In genomic region chr12:95700316-95700785, GRCh38 we compare ENCODE assay signal across 9 cellular contexts.
A peak's percentile ranks its signal among the peaks of the same experiment; 100 is the strongest.
DNase-seq lines count a peak whose midpoint lies in the region; ATAC-seq and TF ChIP-seq lines count a peak whose summit lies in the region.
"Had no signal": no experiment of that assay in that cellular context is flagged by ENCODE, and none has a peak within 500 bp of the region (broad histone marks: within the 10 kb centered on the region; RNA-seq: fewer than 3 reads in every experiment).

No MANE protein-coding gene starts in this region.

- H3K27ac ChIP-seq in Peyer's patch: no peak overlapping the region
- H3K27ac ChIP-seq: BLaER1 had no signal

- no peaks in the 10 kb centered on the region for H3K9me3 Mint-ChIP-seq in activated CD4-positive, alpha-beta memory T cell treated with anti-CD3 and anti-CD28 coated beads for 36 hours
- no peaks in the 10 kb centered on the region for H3K9me3 Mint-ChIP-seq in activated CD4-positive, alpha-beta memory T cell treated with anti-CD3 and anti-CD28 coated beads, Interleukin-2, amount 10 ng/mL, durations not matched to agents 7 days and 5 days

- no peaks in the 10 kb centered on the region for H3K36me3 Mint-ChIP-seq in activated CD4-positive, alpha-beta memory T cell treated with anti-CD3 and anti-CD28 coated beads for 36 hours
- no peaks in the 10 kb centered on the region for H3K36me3 Mint-ChIP-seq in activated CD4-positive, alpha-beta memory T cell treated with anti-CD3 and anti-CD28 coated beads, Interleukin-2, amount 10 ng/mL, durations not matched to agents 7 days and 5 days (ENCODE audit: low read depth)

- no peak overlapping the region for H3K4me3 ChIP-seq in Peyer's patch
- H3K4me3 ChIP-seq: BLaER1 had no signal

- H3K4me3 Mint-ChIP-seq in activated CD4-positive, alpha-beta memory T cell treated with anti-CD3 and anti-CD28 coated beads for 36 hours: no peak overlapping the region
- H3K4me3 Mint-ChIP-seq in activated CD4-positive, alpha-beta memory T cell treated with anti-CD3 and anti-CD28 coated beads, Interleukin-2, amount 10 ng/mL, durations not matched to agents 7 days and 5 days: no peak overlapping the region

- peak; percentile 13 for DNase-seq in activated CD4-positive, alpha-beta memory T cell treated with anti-CD3 and anti-CD28 coated beads for 36 hours
- DNase-seq in activated CD4-positive, alpha-beta memory T cell treated with anti-CD3 and anti-CD28 coated beads, Interleukin-2, amount 10 ng/mL, durations not matched to agents 7 days and 5 days: no peak
- peak; percentile 4 for DNase-seq in SKM-1 (lab: John Stamatoyannopoulos, UW; ENCODE audit: unreplicated experiment)
- DNase-seq in stimulated activated CD8-positive, alpha-beta memory T cell treated with anti-CD3 and anti-CD28 coated beads, Interleukin-4, amount 100 ng/mL, for 48 hours: peak; percentile 24
- DNase-seq in NCI-H1436 treated with DMSO at 0.1 percent for 48 hours (lab: John Stamatoyannopoulos, UW): no peak
- no peak for DNase-seq in NCI-H128 (lab: John Stamatoyannopoulos, UW; ENCODE audit: unreplicated experiment)
- DNase-seq in Peyer's patch: no peak

- TF ChIP-seq CTCF in Peyer's patch (IDR thresholded peaks at IDR 0.05): no peak

- H3K4me1 Mint-ChIP-seq in activated CD4-positive, alpha-beta memory T cell treated with anti-CD3 and anti-CD28 coated beads for 36 hours (ENCODE audit: low read depth): peaks cover 2% of the 10 kb centered on the region
- peaks cover 3% of the 10 kb centered on the region for H3K4me1 Mint-ChIP-seq in activated CD4-positive, alpha-beta memory T cell treated with anti-CD3 and anti-CD28 coated beads, Interleukin-2, amount 10 ng/mL, durations not matched to agents 7 days and 5 days

- H3K27me3 ChIP-seq in Peyer's patch: no peaks in the 10 kb centered on the region
- H3K27me3 ChIP-seq: BLaER1 had no signal

- peak; percentile 96 for ATAC-seq in HG02943 (IDR thresholded peaks at IDR 0.05; ENCODE audit: low read depth, unreplicated experiment)

- H3K4me1 ChIP-seq in Peyer's patch: no peaks in the 10 kb centered on the region
- H3K4me1 ChIP-seq: BLaER1 had no signal

- POLR2A ChIA-PET in activated CD4-positive, alpha-beta memory T cell treated with anti-CD3 and anti-CD28 coated beads for 36 hours (lab: Charles Lee): no interaction called here
- POLR2A ChIA-PET in activated CD4-positive, alpha-beta memory T cell treated with anti-CD3 and anti-CD28 coated beads, Interleukin-2, amount 10 ng/mL, durations not matched to agents 7 days and 5 days (lab: Charles Lee): no interaction called here

- H3K9me3 ChIP-seq in Peyer's patch: no peaks in the 10 kb centered on the region
- H3K9me3 ChIP-seq: BLaER1 had no signal

- intact Hi-C loops in activated CD4-positive, alpha-beta memory T cell treated with anti-CD3 and anti-CD28 coated beads for 36 hours (cut with micrococcal nuclease): no loop called here

- peaks cover 7% of the 10 kb centered on the region for H3K27me3 Mint-ChIP-seq in activated CD4-positive, alpha-beta memory T cell treated with anti-CD3 and anti-CD28 coated beads for 36 hours
- H3K27me3 Mint-ChIP-seq in activated CD4-positive, alpha-beta memory T cell treated with anti-CD3 and anti-CD28 coated beads, Interleukin-2, amount 10 ng/mL, durations not matched to agents 7 days and 5 days: peaks cover 17% of the 10 kb centered on the region

- CTCF ChIA-PET in activated CD4-positive, alpha-beta memory T cell treated with anti-CD3 and anti-CD28 coated beads for 36 hours (lab: Charles Lee): no interaction called here
- CTCF ChIA-PET in activated CD4-positive, alpha-beta memory T cell treated with anti-CD3 and anti-CD28 coated beads, Interleukin-2, amount 10 ng/mL, durations not matched to agents 7 days and 5 days (lab: Charles Lee): no interaction called here

- H3K27ac Mint-ChIP-seq in activated CD4-positive, alpha-beta memory T cell treated with anti-CD3 and anti-CD28 coated beads for 36 hours: no peak overlapping the region
- H3K27ac Mint-ChIP-seq in activated CD4-positive, alpha-beta memory T cell treated with anti-CD3 and anti-CD28 coated beads, Interleukin-2, amount 10 ng/mL, durations not matched to agents 7 days and 5 days: no peak overlapping the region

- H3K36me3 ChIP-seq in Peyer's patch: no peaks in the 10 kb centered on the region
- H3K36me3 ChIP-seq: BLaER1 had no signal

- no peak for TF ChIP-seq POLR2A in Peyer's patch (IDR thresholded peaks at IDR 0.05)

Comparison
In these comparisons a context has a peak if more than half of its experiments do, and no peak if none do; other contexts are left out.
1. DNase-seq: peak in activated CD4-positive, alpha-beta memory T cell treated with anti-CD3 and anti-CD28 coated beads for 36 hours (single experiment), SKM-1 (single experiment) and stimulated activated CD8-positive, alpha-beta memory T cell treated with anti-CD3 and anti-CD28 coated beads, Interleukin-4, amount 100 ng/mL, for 48 hours (single experiment); none in activated CD4-positive, alpha-beta memory T cell treated with anti-CD3 and anti-CD28 coated beads, Interleukin-2, amount 10 ng/mL, durations not matched to agents 7 days and 5 days (single experiment), NCI-H1436 treated with DMSO at 0.1 percent for 48 hours (single experiment), NCI-H128 (single experiment) and Peyer's patch (0 of 3).